In genomic region chr6:47109281-47109680, GRCh38 we compare ENCODE assay signal across 21 cellular contexts.
"Had no signal": no experiment of that assay in that cellular context is flagged by ENCODE, and none has a peak within 500 bp of the region (broad histone marks: within the 10 kb centered on the region; RNA-seq: fewer than 3 reads in every experiment).

No MANE protein-coding gene starts in this region.

- H3K4me3 ChIP-seq: adrenal gland, colonic mucosa had no signal

- H3K9me3 Mint-ChIP-seq: activated CD4-positive, alpha-beta T cell treated with anti-CD3 and anti-CD28 coated beads, Interleukin-2, amount 10 ng/mL, durations not matched to agents 7 days and 5 days; activated naive CD4-positive, alpha-beta T cell treated with anti-CD3 and anti-CD28 coated beads, Interleukin-2, amount 50 U/mL, for 24 hours; endodermal cell; naive thymus-derived CD8-positive, alpha-beta T cell had no signal

- H3K27me3 ChIP-seq: adrenal gland, colonic mucosa had no signal

- H3K36me3 Mint-ChIP-seq: activated naive CD4-positive, alpha-beta T cell treated with anti-CD3 and anti-CD28 coated beads, Interleukin-2, amount 50 U/mL, for 24 hours; naive thymus-derived CD8-positive, alpha-beta T cell had no signal

- H3K9me3 ChIP-seq: adrenal gland, colonic mucosa had no signal

- H3K4me1 Mint-ChIP-seq: activated CD4-positive, alpha-beta T cell treated with anti-CD3 and anti-CD28 coated beads, Interleukin-2, amount 10 ng/mL, durations not matched to agents 7 days and 5 days; activated naive CD4-positive, alpha-beta T cell treated with anti-CD3 and anti-CD28 coated beads, Interleukin-2, amount 50 U/mL, for 24 hours had no signal

- H3K27ac Mint-ChIP-seq: activated CD4-positive, alpha-beta T cell treated with anti-CD3 and anti-CD28 coated beads, Interleukin-2, amount 10 ng/mL, durations not matched to agents 7 days and 5 days; activated CD8-positive, alpha-beta T cell treated with anti-CD3 and anti-CD28 coated beads, Interleukin-2, amount 10 ng/mL, durations not matched to agents 7 days and 5 days; activated naive CD4-positive, alpha-beta T cell treated with anti-CD3 and anti-CD28 coated beads, Interleukin-2, amount 50 U/mL, for 24 hours; endodermal cell; naive thymus-derived CD8-positive, alpha-beta T cell had no signal

- ATAC-seq: activated CD4-positive, CD25-positive, alpha-beta regulatory T cell treated with anti-CD3 and anti-CD28 coated beads, Interleukin-2, amount 50 U/mL, for 24 hours; activated CD8-positive, alpha-beta T cell treated with anti-CD3 and anti-CD28 coated beads, Interleukin-2, amount 10 ng/mL, durations not matched to agents 7 days and 5 days; left ventricle myocardium superior; naive thymus-derived CD8-positive, alpha-beta T cell had no signal

- H3K27ac ChIP-seq: adrenal gland, colonic mucosa, epithelial cell of prostate had no signal

- H3K36me3 ChIP-seq: adrenal gland, colonic mucosa had no signal

- H3K4me3 Mint-ChIP-seq: activated CD4-positive, alpha-beta T cell treated with anti-CD3 and anti-CD28 coated beads, Interleukin-2, amount 10 ng/mL, durations not matched to agents 7 days and 5 days; activated CD8-positive, alpha-beta T cell treated with anti-CD3 and anti-CD28 coated beads, Interleukin-2, amount 10 ng/mL, durations not matched to agents 7 days and 5 days; activated naive CD4-positive, alpha-beta T cell treated with anti-CD3 and anti-CD28 coated beads, Interleukin-2, amount 50 U/mL, for 24 hours; endodermal cell; naive thymus-derived CD8-positive, alpha-beta T cell had no signal

- DNase-seq: activated CD4-positive, alpha-beta T cell treated with anti-CD3 and anti-CD28 coated beads, Interleukin-2, amount 10 ng/mL, durations not matched to agents 7 days and 5 days; activated CD8-positive, alpha-beta memory T cell treated with anti-CD3 and anti-CD28 coated beads, Interleukin-2, amount 50 U/mL, for 4 hours; activated CD8-positive, alpha-beta T cell treated with anti-CD3 and anti-CD28 coated beads, Interleukin-2, amount 10 ng/mL, durations not matched to agents 7 days and 5 days; activated effector memory CD4-positive, alpha-beta T cell treated with anti-CD3 and anti-CD28 coated beads, Interleukin-2, amount 50 U/mL, for 16 hours; activated T-cell treated with anti-CD3 and anti-CD28 coated beads, Interleukin-2, amount 50 U/mL, for 48 hours; adrenal gland; caudate nucleus; colonic mucosa; endodermal cell; foreskin melanocyte; hypothalamus; left ventricle myocardium superior; naive thymus-derived CD8-positive, alpha-beta T cell; stimulated activated CD4-positive, alpha-beta T cell treated with anti-CD3 and anti-CD28 coated beads, Interleukin-12 subunit alpha, Interleukin-12 subunit beta, amount 100 ng/mL, for 4 hours; stimulated activated CD4-positive, alpha-beta T cell treated with anti-CD3 and anti-CD28 coated beads, Interleukin-1b, Interleukin-23, amount 100 ng/mL, for 48 hours; stimulated activated CD8-positive, alpha-beta memory T cell treated with anti-CD3 and anti-CD28 coated beads, Interleukin-4, amount 100 ng/mL, for 48 hours; stimulated activated naive CD4-positive, alpha-beta T cell; T1000 had no signal

- H3K4me1 ChIP-seq: adrenal gland, colonic mucosa had no signal
